Comparison of ENCODE assay signal across 17 cellular contexts in genomic region chr2:216416571-216417307, GRCh38. TPM values are rescaled to one million over a fixed set of nuclear protein-coding genes. Genes with fewer than 3 reads are reported as not detected.
"Had no signal": no experiment of that assay in that cellular context is flagged by ENCODE, and none has a peak within 500 bp of the region (broad histone marks: within the 10 kb centered on the region; RNA-seq: fewer than 3 reads in every experiment).

No MANE protein-coding gene starts in this region.

- ATAC-seq: right cardiac atrium had no signal

- H3K4me3 ChIP-seq: hepatocyte, skin epidermis had no signal

- H3K4me3 Mint-ChIP-seq: activated naive CD4-positive, alpha-beta T cell treated with anti-CD3 and anti-CD28 coated beads, Interleukin-2, amount 10 ng/mL, durations not matched to agents 7 days and 5 days had no signal

- H3K27me3 ChIP-seq: hepatocyte had no signal

- H3K4me2 ChIP-seq: hepatocyte had no signal

- H3K27ac Mint-ChIP-seq: activated naive CD4-positive, alpha-beta T cell treated with anti-CD3 and anti-CD28 coated beads, Interleukin-2, amount 10 ng/mL, durations not matched to agents 7 days and 5 days had no signal

- H3K9me3 Mint-ChIP-seq: activated naive CD4-positive, alpha-beta T cell treated with anti-CD3 and anti-CD28 coated beads, Interleukin-2, amount 10 ng/mL, durations not matched to agents 7 days and 5 days; naive B cell had no signal

- DNase-seq: activated CD4-positive, alpha-beta T cell treated with anti-CD3 and anti-CD28 coated beads, Interleukin-2, amount 50 U/mL, for 48 hours; activated naive CD4-positive, alpha-beta T cell treated with anti-CD3 and anti-CD28 coated beads, Interleukin-2, amount 10 ng/mL, durations not matched to agents 7 days and 5 days; islet precursor cell; mammary epithelial cell; naive B cell; posterior cingulate gyrus; stimulated activated CD4-positive, alpha-beta T cell treated with anti-CD3 and anti-CD28 coated beads, Interleukin-15, amount 100 ng/mL, for 24 hours; stimulated activated CD4-positive, alpha-beta T cell treated with anti-CD3 and anti-CD28 coated beads, Interleukin-4, amount 100 ng/mL, for 1 hour; stimulated activated naive CD4-positive, alpha-beta T cell; substantia nigra; trophoblast cell had no signal

- H3K27me3 Mint-ChIP-seq: activated naive CD4-positive, alpha-beta T cell treated with anti-CD3 and anti-CD28 coated beads, Interleukin-2, amount 10 ng/mL, durations not matched to agents 7 days and 5 days; naive B cell had no signal

- H3K27ac ChIP-seq: hepatocyte, skin epidermis had no signal

RNA-seq across cellular contexts. Expression of gene MARCHF4, which starts 44.5 kb away (rescaled TPM):
- total RNA-seq: mononuclear cell; T-helper 2 cell treated with Interferon-gamma antibody and Interleukin-4, amounts not matched to agents 100 ng/mL and 5 ng/mL, for 36 hours had no signal
- polyA plus RNA-seq: esophagus, right cardiac atrium had no signal
